In the genomic region with DNA sequence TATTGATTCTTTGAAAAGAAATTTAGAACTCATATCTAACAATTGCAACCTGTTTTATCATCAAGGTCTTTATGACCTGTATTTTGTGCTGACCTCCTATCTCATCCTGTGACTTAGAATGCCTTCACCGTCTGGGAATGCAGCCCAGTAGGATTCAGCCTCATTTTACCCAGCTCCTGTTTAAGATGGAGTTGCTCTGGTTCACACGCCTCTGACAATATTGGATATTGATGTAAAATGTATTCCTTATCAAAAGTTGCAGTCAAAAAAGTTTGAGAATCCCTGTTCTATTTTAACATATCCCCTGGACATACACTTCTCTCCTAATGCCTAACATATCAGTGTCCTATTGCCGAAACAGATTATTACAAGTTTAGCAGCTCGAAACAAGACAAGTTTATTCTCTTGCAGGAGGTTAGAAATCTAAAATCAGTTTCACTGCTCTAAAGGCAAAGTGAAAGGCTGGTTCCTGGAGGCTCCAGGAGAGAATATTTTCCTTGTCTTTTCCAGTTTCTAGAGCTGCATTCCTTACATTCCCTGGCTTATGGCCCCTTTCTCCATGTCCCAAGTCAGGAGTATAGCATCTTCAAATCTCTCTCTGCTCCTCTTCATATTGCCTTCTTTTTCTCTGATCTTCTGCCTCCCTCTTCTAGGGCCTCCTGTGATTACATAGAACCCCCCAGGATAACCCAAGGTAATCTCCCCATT, we compare ENCODE assay signal across 1 cellular context.
TF ChIP-seq lines count a peak whose summit lies in the region.

No MANE protein-coding gene starts in this region.

TF ChIP-seq in IMR-90, 13 proteins besides CTCF, POLR2A, EP300 and RAD21:
- TF ChIP-seq RFX5 (IDR thresholded peaks at IDR 0.05; ENCODE audit: low read depth, low read length) (no peak), MAFK (IDR thresholded peaks at IDR 0.05; ENCODE audit: low read depth, low read length) (no peak), RCOR1 (IDR thresholded peaks at IDR 0.05; ENCODE audit: insufficient replicate concordance, low read length) (no peak), MXI1 (IDR thresholded peaks at IDR 0.05; ENCODE audit: borderline replicate concordance, low read depth, low read length) (no peak), MAZ (IDR thresholded peaks at IDR 0.05; ENCODE audit: borderline replicate concordance, low read depth, low read length) (no peak)
TF ChIP-seq in IMR-90: peak in this region for 0.
